20 cellular contexts compared by ENCODE assay signal in genomic region chr15:60421544-60421943, GRCh38. TPM values are rescaled to one million over a fixed set of nuclear protein-coding genes. Genes with fewer than 3 reads are reported as not detected.
DNase-seq lines count a peak whose midpoint lies in the region; ATAC-seq, FAIRE-seq and TF ChIP-seq lines count a peak whose summit lies in the region.
"Had no signal": no experiment of that assay in that cellular context is flagged by ENCODE, and none has a peak within 500 bp of the region (broad histone marks: within the 10 kb centered on the region; RNA-seq: fewer than 3 reads in every experiment).

No MANE protein-coding gene starts in this region.

- H2AFZ ChIP-seq in H9 (ENCODE audit: low read length) = no peak overlapping the region

- peaks cover 7 to 14% of the 10 kb centered on the region in 2 experiments; a peak in 2 of 4 replicates for H3K4me1 Mint-ChIP-seq in H9
- H3K4me1 Mint-ChIP-seq: central memory CD8-positive, alpha-beta T cell had no signal

- H2BK12ac ChIP-seq in H9 (ENCODE audit: insufficient read length, low read depth, low read length) = no peak overlapping the region

- H2BK5ac ChIP-seq in H9 (ENCODE audit: insufficient read length, low read length) = no peak overlapping the region

- intact Hi-C loops in left ventricle myocardium inferior (cut with micrococcal nuclease) = no loop called here

- no peak overlapping the region for H2AK5ac ChIP-seq in H9 (ENCODE audit: insufficient read length, low read length)

- no peak overlapping the region for H3K27ac Mint-ChIP-seq in H9
- H3K27ac Mint-ChIP-seq: activated CD8-positive, alpha-beta memory T cell treated with anti-CD3 and anti-CD28 coated beads, Interleukin-2, amount 10 ng/mL, durations not matched to agents 7 days and 5 days; WTC11 had no signal

- H3K27ac ChIP-seq in A549 = peak overlapping the region; percentile 61 to 62; a peak in 4 of 6 replicates
- no peak overlapping the region for H3K27ac ChIP-seq in left ventricle myocardium inferior (replicated peaks)
- H3K27ac ChIP-seq in H9 (ENCODE audit: insufficient read length, low read depth, low read length) = no peak overlapping the region
- H3K27ac ChIP-seq: sigmoid colon had no signal

- TF ChIP-seq EP300 in A549 (IDR thresholded peaks at IDR 0.05) = no peak

- peaks cover 5 to 9% (median 7%) of the 10 kb centered on the region in 3 experiments; a peak in 6 of 7 replicates for H3K36me3 Mint-ChIP-seq in H9 (ENCODE audit: insufficient read depth in 1 of 3, low read depth in 3 of 3)

- no peak overlapping the region for H3K14ac ChIP-seq in H9 (ENCODE audit: insufficient read depth, low read length)

- WGBS in A549 (ENCODE audit: missing lambda C conversion rate) = 5% methylated on average over 1 of the region's 1 CpG
- no CpG with 5 or more reads among the region's 1 CpG for WGBS in H9 (ENCODE audit: extremely low coverage, insufficient read length, low lambda C conversion rate)

- ATAC-seq in A549 = peak in 1 of 2 experiments; percentile 38; a peak in 2 of 6 replicates
- ATAC-seq: activated CD8-positive, alpha-beta memory T cell treated with anti-CD3 and anti-CD28 coated beads, Interleukin-2, amount 10 ng/mL, durations not matched to agents 7 days and 5 days; K562; WTC11 had no signal

- in situ Hi-C loops in astrocyte of the spinal cord (cut with HindIII; ENCODE audit: low sequenced_read_pairs) = no loop called here

- no peak overlapping the region for H2BK20ac ChIP-seq in H9 (ENCODE audit: low read depth, low read length, poor library complexity, severe bottlenecking)

- no peaks in the 10 kb centered on the region for H3K79me1 ChIP-seq in H9 (ENCODE audit: insufficient read depth, low read depth, low read length, poor library complexity, severe bottlenecking)

- H3K27me3 Mint-ChIP-seq in H9 (ENCODE audit: low read depth) = no peaks in the 10 kb centered on the region
- H3K27me3 Mint-ChIP-seq: activated CD8-positive, alpha-beta memory T cell treated with anti-CD3 and anti-CD28 coated beads, Interleukin-2, amount 10 ng/mL, durations not matched to agents 7 days and 5 days; central memory CD8-positive, alpha-beta T cell had no signal

- CTCF ChIA-PET in A549 (lab: Yijun Ruan, JAX) = interaction anchor here (0.6 to 1.5 kb wide), 9 partner anchors 8 to 830 kb away, joined by 3 to 11 read pairs (median 3); no protein-coding TSS in a partner anchor

- no peaks in the 10 kb centered on the region for H3K79me2 ChIP-seq in H9 (ENCODE audit: insufficient read depth, low read length)

- H4K5ac ChIP-seq in H9 (ENCODE audit: insufficient read length, low read depth, low read length) = no peak overlapping the region

- H3K9me3 ChIP-seq in A549 (no peaks in the 10 kb centered on the region), MG63 (no peaks in the 10 kb centered on the region), left ventricle myocardium inferior (replicated peaks) (no peaks in the 10 kb centered on the region), H9 (ENCODE audit: control insufficient read depth, low read depth, low read length) (no peaks in the 10 kb centered on the region)
- H3K9me3 ChIP-seq: sigmoid colon had no signal

- peak overlapping the region; percentile 54 for H3K4me2 ChIP-seq in A549
- no peak overlapping the region for H3K4me2 ChIP-seq in H9 (ENCODE audit: insufficient read depth, insufficient read length, low read length)

- no peak overlapping the region for H3K23ac ChIP-seq in H9 (ENCODE audit: insufficient read length, low read depth, low read length)

- H3K4me1 ChIP-seq in A549 (peaks cover 55% of the 10 kb centered on the region), left ventricle myocardium inferior (peaks cover 4% of the 10 kb centered on the region), H9 (ENCODE audit: insufficient read depth, low read length) (no peaks in the 10 kb centered on the region)

- no peak overlapping the region for H4K91ac ChIP-seq in H9 (ENCODE audit: insufficient read length, low read depth, low read length)

- no peak for TF ChIP-seq RAD21 in A549 (conservative IDR thresholded peaks at IDR 0.05 in 1 of 2, IDR thresholded peaks at IDR 0.05 in 1 of 2)

- H4K8ac ChIP-seq in H9 (replicated peaks; ENCODE audit: insufficient read length, low read depth, low read length) = no peak overlapping the region

- no peak overlapping the region for H3T11ph ChIP-seq in H9 (ENCODE audit: low read length)

- TF ChIP-seq CTCF in A549 (IDR thresholded peaks at IDR 0.05) (no peak), astrocyte of the spinal cord (IDR thresholded peaks at IDR 0.05; ENCODE audit: low read depth, low read length) (no peak), left ventricle myocardium inferior (IDR thresholded peaks at IDR 0.05; ENCODE audit: borderline replicate concordance) (no peak), H9 (conservative IDR thresholded peaks at IDR 0.05) (no peak)

- no peaks in the 10 kb centered on the region for H4K20me1 ChIP-seq in H9 (ENCODE audit: control insufficient read depth, insufficient read depth, insufficient read length)

- H3K56ac ChIP-seq in H9 (ENCODE audit: insufficient read length, low read depth, low read length) = no peak overlapping the region

- peaks cover 26% of the 10 kb centered on the region for H3K36me3 ChIP-seq in MG63
- H3K36me3 ChIP-seq in left ventricle myocardium inferior = peaks cover 11% of the 10 kb centered on the region

- H3K4ac ChIP-seq in H9 (ENCODE audit: low read depth, low read length) = no peak overlapping the region

- H3K4me3 Mint-ChIP-seq in H9 = no peak overlapping the region
- H3K4me3 Mint-ChIP-seq: activated CD8-positive, alpha-beta memory T cell treated with anti-CD3 and anti-CD28 coated beads, Interleukin-2, amount 10 ng/mL, durations not matched to agents 7 days and 5 days; central memory CD8-positive, alpha-beta T cell; WTC11 had no signal

- no peaks in the 10 kb centered on the region for H3K9me3 Mint-ChIP-seq in H9
- H3K9me3 Mint-ChIP-seq: central memory CD8-positive, alpha-beta T cell; WTC11 had no signal

- H3K27me3 ChIP-seq in MG63 (no peaks in the 10 kb centered on the region), left ventricle myocardium inferior (ENCODE audit: low read depth) (no peaks in the 10 kb centered on the region), H9 (ENCODE audit: insufficient read depth, low read length) (no peaks in the 10 kb centered on the region)
- H3K27me3 ChIP-seq: sigmoid colon had no signal

- H3K9ac ChIP-seq in H9 (ENCODE audit: extremely low read depth, insufficient read length, low read length) = no peak overlapping the region

- H2BK15ac ChIP-seq in H9 (ENCODE audit: low read depth, low read length) = no peak overlapping the region

- no peak overlapping the region for H2BK120ac ChIP-seq in H9 (ENCODE audit: low read depth, low read length, poor library complexity, severe bottlenecking)

- peak in 1 of 2 experiments; percentile 39 for DNase-seq in A549 (ENCODE audit: low read depth in 1 of 2, low spot score in 1 of 2)
- peak; percentile 77 for DNase-seq in MG63
- DNase-seq in astrocyte of the spinal cord (ENCODE audit: low read depth, low spot score) = peak; percentile 86
- peak; percentile 69 for DNase-seq in glomerular visceral epithelial cell (ENCODE audit: extremely low spot score)
- DNase-seq in left ventricle myocardium inferior = no peak
- DNase-seq in H9 = no peak
- no peak for DNase-seq in Ammon's horn (ENCODE audit: low spot score)
- no peak for DNase-seq in NCI-H2227 treated with DMSO at 0.1 percent for 48 hours (lab: John Stamatoyannopoulos, UW)
- DNase-seq: activated CD8-positive, alpha-beta memory T cell treated with anti-CD3 and anti-CD28 coated beads, Interleukin-2, amount 10 ng/mL, durations not matched to agents 7 days and 5 days; activated naive CD4-positive, alpha-beta T cell treated with Interleukin-2 at 50 U/mL for 16 hours; mesendoderm; NCI-H1105 treated with DMSO at 0.1 percent for 48 hours; NCI-H446 treated with DMSO at 0.1 percent for 48 hours; sigmoid colon; stimulated activated naive CD4-positive, alpha-beta T cell had no signal

- POLR2A ChIA-PET in A549 (lab: Yijun Ruan, JAX) = interaction anchor here (0.8 to 6.8 kb wide), 5 partner anchors 21 to 733 kb away, joined by 3 to 66 read pairs (median 4); partner anchors contain the start of genes ANXA2 and BNIP2

- H3K4me3 ChIP-seq in A549 (no peak overlapping the region), MG63 (no peak overlapping the region), astrocyte of the spinal cord (ENCODE audit: low read depth, low read length) (no peak overlapping the region), left ventricle myocardium inferior (no peak overlapping the region)
- H3K4me3 ChIP-seq: K562, sigmoid colon had no signal

- no peaks in the 10 kb centered on the region for H3K23me2 ChIP-seq in H9 (ENCODE audit: insufficient read length, low read depth, low read length, poor library complexity, severe bottlenecking)

- H3K18ac ChIP-seq in H9 (ENCODE audit: insufficient read length, low read depth, low read length) = no peak overlapping the region

- no peak for FAIRE-seq in A549 (lab: Jason Lieb, UNC)
- FAIRE-seq: D721Med, H54, K562 had no signal

- TF ChIP-seq POLR2A in A549 (IDR thresholded peaks at IDR 0.05; ENCODE audit: low read length) = no peak

TF ChIP-seq in A549, 52 proteins besides CTCF, POLR2A, EP300 and RAD21 (continues in another document):
- TF ChIP-seq NPAS2 (CRISPR knock-in tag; IDR thresholded peaks at IDR 0.05; ENCODE audit: borderline replicate concordance) (no peak), GATA3 (IDR thresholded peaks at IDR 0.05; ENCODE audit: borderline replicate concordance) (peak; percentile 23; the same call in 1 of the 2 replicates), MYC (IDR thresholded peaks at IDR 0.05; ENCODE audit: borderline replicate concordance, low read length) (no peak)

RNA-seq across cellular contexts. Expression of gene ANXA2, which starts 23.8 kb away (rescaled TPM):
- 5,725 and 5,746 TPM in 2 replicates for polyA plus RNA-seq in A549 (2011; rRNA removed)
- polyA plus RNA-seq in A549 (2012; cell fraction: cytosol; rRNA removed) = 4,340 and 4,409 TPM in 2 replicates
- 2,599 and 4,127 TPM in 2 replicates for polyA plus RNA-seq in A549 (2012; cell fraction: nucleus; rRNA removed)
- 4,707 to 5,021 TPM (median 4,900 TPM) in 3 replicates for polyA plus RNA-seq in A549 (2017; fragmentation: RNase III; extraction: RNeasy Plus Mini Kit Qiagen cat#74134 plus additional on column Dnase treatment)
- 4,094 and 4,183 TPM in 2 replicates for polyA minus RNA-seq in A549 (2011; rRNA and poly(A)+ RNA removed)
- 5,310 and 5,617 TPM in 2 replicates for total RNA-seq in MG63 (2014; rRNA removed; shearing (Covaris generic); ENCODE audit: low replicate concordance)
- 123 TPM for total RNA-seq in left ventricle myocardium inferior
- total RNA-seq in H9 (2021) = 126 and 127 TPM in 2 replicates

RNA-seq across cellular contexts. Expression of gene ICE2, which starts 57.4 kb away (rescaled TPM):
- 80.7 and 87.6 TPM in 2 replicates for polyA plus RNA-seq in A549 (2011; rRNA removed)
- 22.8 and 23.5 TPM in 2 replicates for polyA plus RNA-seq in A549 (2012; cell fraction: cytosol; rRNA removed)
- polyA plus RNA-seq in A549 (2012; cell fraction: nucleus; rRNA removed) = 15.4 and 20.6 TPM in 2 replicates
- 36.9 to 44.0 TPM (median 43.1 TPM) in 3 replicates for polyA plus RNA-seq in A549 (2017; fragmentation: RNase III; extraction: RNeasy Plus Mini Kit Qiagen cat#74134 plus additional on column Dnase treatment)
- polyA minus RNA-seq in A549 (2011; rRNA and poly(A)+ RNA removed) = 57.6 and 63.4 TPM in 2 replicates
- total RNA-seq in MG63 (2014; rRNA removed; shearing (Covaris generic); ENCODE audit: low replicate concordance) = 14.5 and 26.2 TPM in 2 replicates
- total RNA-seq in left ventricle myocardium inferior = 22.9 TPM
- 75.5 and 76.3 TPM in 2 replicates for total RNA-seq in H9 (2021)

Comparison
In these comparisons a context has a peak if more than half of its experiments do, and no peak if none do; other contexts are left out.
1. DNase-seq: peak in MG63 (single experiment), astrocyte of the spinal cord (single experiment) and glomerular visceral epithelial cell (single experiment); none in left ventricle myocardium inferior (single experiment), H9 (single experiment), Ammon's horn (single experiment) and NCI-H2227 treated with DMSO at 0.1 percent for 48 hours (single experiment).
2. H3K27ac ChIP-seq: peak in A549 (2 of 2); none in left ventricle myocardium inferior (single experiment) and H9 (single experiment).
3. RNA of gene ANXA2, which starts 23.8 kb away (total RNA-seq): 5,310 to 5,617 TPM in MG63; 126 to 127 TPM in H9 and 123 TPM in left ventricle myocardium inferior (single experiment); every median in the first group is over 10 times any median in the second.